Comparison of ENCODE assay signal across 29 cellular contexts in the genomic region with DNA sequence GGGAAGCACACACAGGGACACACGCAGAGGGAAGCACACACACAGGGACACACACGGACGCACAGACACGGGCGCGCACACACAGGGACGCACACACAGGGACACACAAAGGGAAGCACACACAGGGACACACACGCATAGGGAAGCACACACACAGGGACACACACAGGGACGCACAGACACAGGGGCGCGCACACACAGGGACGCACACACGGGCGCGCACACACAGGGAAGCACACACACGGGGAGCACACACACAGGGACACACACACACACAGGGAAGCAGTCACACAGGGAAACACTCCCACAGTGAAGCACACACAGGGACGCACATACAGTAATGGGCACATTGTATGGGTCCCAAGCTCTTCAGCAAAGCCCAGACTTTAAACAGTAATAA.
"Had no signal": no experiment of that assay in that cellular context is flagged by ENCODE, and none has a peak within 500 bp of the region (broad histone marks: within the 10 kb centered on the region; RNA-seq: fewer than 3 reads in every experiment).

No MANE protein-coding gene starts in this region.

- H3K27me3 Mint-ChIP-seq: activated CD4-positive, alpha-beta memory T cell treated with anti-CD3 and anti-CD28 coated beads, Interleukin-2, amount 10 ng/mL, durations not matched to agents 7 days and 5 days; activated CD4-positive, alpha-beta T cell treated with anti-CD3 and anti-CD28 coated beads, Interleukin-2, amount 10 ng/mL, durations not matched to agents 7 days and 5 days; activated naive CD4-positive, alpha-beta T cell treated with anti-CD3 and anti-CD28 coated beads, Interleukin-2, amount 50 U/mL, for 24 hours; activated naive CD8-positive, alpha-beta T cell treated with anti-CD3 and anti-CD28 coated beads for 36 hours; activated naive CD8-positive, alpha-beta T cell treated with anti-CD3 and anti-CD28 coated beads, Interleukin-2, amount 50 U/mL, for 24 hours; activated T-helper 17 cell treated with anti-CD3 and anti-CD28 coated beads, Interleukin-2, amount 50 U/mL, for 72 hours had no signal

- ATAC-seq: activated naive CD8-positive, alpha-beta T cell treated with anti-CD3 and anti-CD28 coated beads, Interleukin-2, amount 50 U/mL, for 24 hours; activated T-cell treated with anti-CD3 and anti-CD28 coated beads, Interleukin-2, amount 50 U/mL, for 4 hours; activated T-helper 17 cell treated with anti-CD3 and anti-CD28 coated beads, Interleukin-2, amount 50 U/mL, for 72 hours; body of pancreas; gastroesophageal sphincter had no signal

- H3K27ac Mint-ChIP-seq: activated CD4-positive, alpha-beta memory T cell treated with anti-CD3 and anti-CD28 coated beads, Interleukin-2, amount 10 ng/mL, durations not matched to agents 7 days and 5 days; activated CD4-positive, alpha-beta T cell treated with anti-CD3 and anti-CD28 coated beads, Interleukin-2, amount 10 ng/mL, durations not matched to agents 7 days and 5 days; activated naive CD4-positive, alpha-beta T cell treated with anti-CD3 and anti-CD28 coated beads, Interleukin-2, amount 50 U/mL, for 24 hours; activated naive CD8-positive, alpha-beta T cell treated with anti-CD3 and anti-CD28 coated beads for 36 hours; activated naive CD8-positive, alpha-beta T cell treated with anti-CD3 and anti-CD28 coated beads, Interleukin-2, amount 50 U/mL, for 24 hours; activated T-helper 17 cell treated with anti-CD3 and anti-CD28 coated beads, Interleukin-2, amount 50 U/mL, for 72 hours had no signal

- H3K9me3 ChIP-seq: adrenal gland, body of pancreas, colonic mucosa, esophagus squamous epithelium, gastroesophageal sphincter had no signal

- H3K27me3 ChIP-seq: adrenal gland, body of pancreas, cardiac muscle cell, colonic mucosa, esophagus squamous epithelium, gastroesophageal sphincter had no signal

- H3K4me1 Mint-ChIP-seq: activated CD4-positive, alpha-beta memory T cell treated with anti-CD3 and anti-CD28 coated beads, Interleukin-2, amount 10 ng/mL, durations not matched to agents 7 days and 5 days; activated CD4-positive, alpha-beta T cell treated with anti-CD3 and anti-CD28 coated beads, Interleukin-2, amount 10 ng/mL, durations not matched to agents 7 days and 5 days; activated naive CD4-positive, alpha-beta T cell treated with anti-CD3 and anti-CD28 coated beads, Interleukin-2, amount 50 U/mL, for 24 hours; activated naive CD8-positive, alpha-beta T cell treated with anti-CD3 and anti-CD28 coated beads for 36 hours; activated naive CD8-positive, alpha-beta T cell treated with anti-CD3 and anti-CD28 coated beads, Interleukin-2, amount 50 U/mL, for 24 hours; activated T-helper 17 cell treated with anti-CD3 and anti-CD28 coated beads, Interleukin-2, amount 50 U/mL, for 72 hours had no signal

- H3K4me3 ChIP-seq: adrenal gland, body of pancreas, cardiac muscle cell, colonic mucosa, esophagus squamous epithelium, gastroesophageal sphincter had no signal

- H3K36me3 ChIP-seq: adrenal gland, cardiac muscle cell, colonic mucosa, esophagus squamous epithelium, gastroesophageal sphincter had no signal

- H3K9me3 Mint-ChIP-seq: activated naive CD4-positive, alpha-beta T cell treated with anti-CD3 and anti-CD28 coated beads, Interleukin-2, amount 50 U/mL, for 24 hours; activated naive CD8-positive, alpha-beta T cell treated with anti-CD3 and anti-CD28 coated beads, Interleukin-2, amount 50 U/mL, for 24 hours had no signal

- H3K4me1 ChIP-seq: adrenal gland, body of pancreas, colonic mucosa, esophagus squamous epithelium, gastroesophageal sphincter had no signal

- H3K27ac ChIP-seq: adrenal gland, body of pancreas, cardiac muscle cell, colonic mucosa, epithelial cell of prostate, esophagus squamous epithelium, gastroesophageal sphincter had no signal

- H3K36me3 Mint-ChIP-seq: activated naive CD4-positive, alpha-beta T cell treated with anti-CD3 and anti-CD28 coated beads, Interleukin-2, amount 50 U/mL, for 24 hours; activated naive CD8-positive, alpha-beta T cell treated with anti-CD3 and anti-CD28 coated beads for 36 hours had no signal

- FAIRE-seq: endometrium, endothelial cell of umbilical vein had no signal

- H3K4me3 Mint-ChIP-seq: activated CD4-positive, alpha-beta memory T cell treated with anti-CD3 and anti-CD28 coated beads, Interleukin-2, amount 10 ng/mL, durations not matched to agents 7 days and 5 days; activated CD4-positive, alpha-beta T cell treated with anti-CD3 and anti-CD28 coated beads, Interleukin-2, amount 10 ng/mL, durations not matched to agents 7 days and 5 days; activated naive CD4-positive, alpha-beta T cell treated with anti-CD3 and anti-CD28 coated beads, Interleukin-2, amount 50 U/mL, for 24 hours; activated naive CD8-positive, alpha-beta T cell treated with anti-CD3 and anti-CD28 coated beads for 36 hours; activated naive CD8-positive, alpha-beta T cell treated with anti-CD3 and anti-CD28 coated beads, Interleukin-2, amount 50 U/mL, for 24 hours; activated T-cell treated with anti-CD3 and anti-CD28 coated beads, Interleukin-2, amount 50 U/mL, for 4 hours; activated T-helper 17 cell treated with anti-CD3 and anti-CD28 coated beads, Interleukin-2, amount 50 U/mL, for 72 hours had no signal

- DNase-seq: activated CD4-positive, alpha-beta memory T cell treated with anti-CD3 and anti-CD28 coated beads, Interleukin-2, amount 10 ng/mL, durations not matched to agents 7 days and 5 days; activated CD4-positive, alpha-beta T cell treated with anti-CD3 and anti-CD28 coated beads for 1 hour; activated CD4-positive, alpha-beta T cell treated with anti-CD3 and anti-CD28 coated beads for 4 hours; activated CD4-positive, alpha-beta T cell treated with anti-CD3 and anti-CD28 coated beads, Interleukin-2, amount 10 ng/mL, durations not matched to agents 7 days and 5 days; activated CD4-positive, alpha-beta T cell treated with anti-CD3 and anti-CD28 coated beads, Interleukin-2, amount 50 U/mL, for 4 hours; activated effector memory CD4-positive, alpha-beta T cell treated with Interleukin-2 at 50 U/mL for 16 hours; activated gamma-delta T cell treated with Interleukin-2 at 50 U/mL for 16 hours; activated naive CD4-positive, alpha-beta T cell treated with Interleukin-2 at 50 U/mL for 16 hours; activated naive CD8-positive, alpha-beta T cell treated with anti-CD3 and anti-CD28 coated beads for 36 hours; activated naive CD8-positive, alpha-beta T cell treated with anti-CD3 and anti-CD28 coated beads, Interleukin-2, amount 50 U/mL, for 24 hours; activated T-cell treated with anti-CD3 and anti-CD28 coated beads, Interleukin-2, amount 50 U/mL, for 4 hours; adrenal gland; amygdala; aorta; body of pancreas; central memory CD4-positive, alpha-beta T cell; cerebellar nuclear complex; colonic mucosa; effector CD8-positive, alpha-beta T cell; esophagus squamous epithelium; foreskin melanocyte; T-helper 2 cell had no signal
